In the genomic region with DNA sequence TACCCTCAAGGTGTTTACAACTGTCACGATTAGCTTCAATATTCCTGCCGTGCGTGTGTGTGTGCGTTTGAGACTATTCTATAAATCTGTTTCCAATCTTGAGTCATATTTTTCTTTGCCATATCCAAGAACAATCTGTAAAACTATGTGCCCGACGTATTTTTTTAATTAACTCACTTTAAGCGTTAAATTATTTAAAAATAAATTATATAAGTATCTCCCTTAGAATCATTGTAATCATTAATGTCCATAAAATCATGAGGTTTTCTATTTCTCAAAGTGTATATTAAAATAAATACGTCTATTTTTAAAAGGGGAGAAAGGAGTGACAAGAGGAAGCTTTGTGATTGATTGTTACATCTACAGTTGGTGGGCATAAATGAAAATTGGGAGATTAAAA, we compare ENCODE assay signal across 15 cellular contexts. TPM values are rescaled to one million over a fixed set of nuclear protein-coding genes. Genes with fewer than 3 reads are reported as not detected.
DNase-seq lines count a peak whose midpoint lies in the region; ATAC-seq and TF ChIP-seq lines count a peak whose summit lies in the region.
"Had no signal": no experiment of that assay in that cellular context is flagged by ENCODE, and none has a peak within 500 bp of the region (broad histone marks: within the 10 kb centered on the region; RNA-seq: fewer than 3 reads in every experiment).

No MANE protein-coding gene starts in this region.

- no peak overlapping the region for H3K14ac ChIP-seq in IMR-90 (replicated peaks; ENCODE audit: low read depth, low read length)

- H3K9me3 Mint-ChIP-seq in chondrocyte (ENCODE audit: low read depth) (no peaks in the 10 kb centered on the region), nephron (no peaks in the 10 kb centered on the region)
- H3K9me3 Mint-ChIP-seq: activated T-cell treated with anti-CD3 and anti-CD28 coated beads, Interleukin-2, amount 50 U/mL, for 72 hours; stimulated activated memory B cell treated with anti-CD40 and anti-IgM and Interleukin-4, amounts not matched to agents 10 μg/mL and 1 μg/mL and 100 μg/mL, for 72 hours; T-helper 1 cell treated with Interleukin-12 subunit alpha and Interleukin-12 subunit beta and Interleukin-4 antibody, amounts not matched to agents 30 μg/mL and 1 μg/mL, for 36 hours had no signal

- H4K91ac ChIP-seq in IMR-90 (ENCODE audit: insufficient read depth, low read depth, low read length) = no peak overlapping the region

- no peak overlapping the region for H3K4me3 Mint-ChIP-seq in chondrocyte (ENCODE audit: unreplicated experiment)
- peak overlapping the region; percentile 13 to 99 (median 33) for H3K4me3 Mint-ChIP-seq in nephron
- H3K4me3 Mint-ChIP-seq: activated CD8-positive, alpha-beta T cell treated with anti-CD3 and anti-CD28 coated beads, Interleukin-2, amount 10 ng/mL, durations not matched to agents 7 days and 5 days; stimulated activated memory B cell treated with anti-CD40 and anti-IgM and Interleukin-4, amounts not matched to agents 10 μg/mL and 1 μg/mL and 100 μg/mL, for 72 hours; T-helper 1 cell treated with Interleukin-12 subunit alpha and Interleukin-12 subunit beta and Interleukin-4 antibody, amounts not matched to agents 30 μg/mL and 1 μg/mL, for 36 hours had no signal

- CTCF ChIA-PET in IMR-90 (lab: Yijun Ruan, JAX) = no interaction called here

- no peak for ATAC-seq in IMR-90 (ENCODE audit: low read depth)
- no peak for ATAC-seq in thoracic aorta (ENCODE audit: insufficient number of reproducible peaks, low FRiP score, low read depth)
- no peak for ATAC-seq in GM18907 (IDR thresholded peaks at IDR 0.05; ENCODE audit: unreplicated experiment)
- no peak for ATAC-seq in HG03460 (IDR thresholded peaks at IDR 0.05; ENCODE audit: unreplicated experiment)
- ATAC-seq in GM21390 (IDR thresholded peaks at IDR 0.05; ENCODE audit: unreplicated experiment) = no peak
- ATAC-seq: activated CD8-positive, alpha-beta T cell treated with anti-CD3 and anti-CD28 coated beads, Interleukin-2, amount 10 ng/mL, durations not matched to agents 7 days and 5 days; activated T-cell treated with anti-CD3 and anti-CD28 coated beads, Interleukin-2, amount 50 U/mL, for 72 hours; pancreas; stimulated activated memory B cell treated with anti-CD40 and anti-IgM and Interleukin-4, amounts not matched to agents 10 μg/mL and 1 μg/mL and 100 μg/mL, for 72 hours had no signal

- H3K56ac ChIP-seq in IMR-90 (ENCODE audit: extremely low read depth, insufficient read depth, low read length) = no peak overlapping the region

- H4K8ac ChIP-seq in IMR-90 (ENCODE audit: low read depth in 2 of 2, low read length in 2 of 2) = no peak overlapping the region

- peak overlapping the region; percentile 78 for H2BK5ac ChIP-seq in IMR-90 (ENCODE audit: low read depth, low read length, poor library complexity, severe bottlenecking)

- no peak overlapping the region for H3K27ac ChIP-seq in IMR-90 (ENCODE audit: insufficient read depth, low read length)
- H3K27ac ChIP-seq in thoracic aorta = peak overlapping the region; percentile 80 to 90
- H3K27ac ChIP-seq: pancreas had no signal

- TF ChIP-seq CTCF in IMR-90 (conservative IDR thresholded peaks at IDR 0.05; ENCODE audit: low read depth, low read length) (no peak), chondrocyte (IDR thresholded peaks at IDR 0.05) (no peak), nephron (IDR thresholded peaks at IDR 0.05; ENCODE audit: unreplicated experiment in 3 of 3) (no peak), thoracic aorta (IDR thresholded peaks at IDR 0.05) (no peak)

- H3K9ac ChIP-seq in IMR-90 (ENCODE audit: low read depth, low read length) = no peak overlapping the region

- H2BK120ac ChIP-seq in IMR-90 (ENCODE audit: low read depth, low read length) = no peak overlapping the region

- peaks cover 47% of the 10 kb centered on the region for H3K4me1 Mint-ChIP-seq in chondrocyte (ENCODE audit: low read depth)
- H3K4me1 Mint-ChIP-seq in nephron = peaks cover 37% of the 10 kb centered on the region

- no peak for TF ChIP-seq RAD21 in IMR-90 (IDR thresholded peaks at IDR 0.05; ENCODE audit: low read length)

- no peak overlapping the region for H3K4me2 ChIP-seq in IMR-90 (ENCODE audit: low read depth, low read length)

- no peak overlapping the region for H2BK20ac ChIP-seq in IMR-90 (ENCODE audit: low read depth, low read length)

- H3K27ac Mint-ChIP-seq in chondrocyte (ENCODE audit: unreplicated experiment) (peak overlapping the region; percentile 55), nephron (peak overlapping the region; percentile 19 to 99 (median 91))
- H3K27ac Mint-ChIP-seq: activated CD8-positive, alpha-beta T cell treated with anti-CD3 and anti-CD28 coated beads, Interleukin-2, amount 10 ng/mL, durations not matched to agents 7 days and 5 days; activated T-cell treated with anti-CD3 and anti-CD28 coated beads, Interleukin-2, amount 50 U/mL, for 72 hours; stimulated activated memory B cell treated with anti-CD40 and anti-IgM and Interleukin-4, amounts not matched to agents 10 μg/mL and 1 μg/mL and 100 μg/mL, for 72 hours; T-helper 1 cell treated with Interleukin-12 subunit alpha and Interleukin-12 subunit beta and Interleukin-4 antibody, amounts not matched to agents 30 μg/mL and 1 μg/mL, for 36 hours had no signal

- DNase-seq in IMR-90 (no peak), chondrocyte (ENCODE audit: low spot score) (no peak), thoracic aorta (ENCODE audit: low spot score) (no peak), NCI-H748 (lab: John Stamatoyannopoulos, UW; ENCODE audit: unreplicated experiment) (no peak)
- DNase-seq: activated CD8-positive, alpha-beta T cell treated with anti-CD3 and anti-CD28 coated beads, Interleukin-2, amount 10 ng/mL, durations not matched to agents 7 days and 5 days; activated T-cell treated with anti-CD3 and anti-CD28 coated beads, Interleukin-2, amount 50 U/mL, for 72 hours; cortex of kidney; NCI-H226; pancreas had no signal

- H2AK9ac ChIP-seq in IMR-90 (replicated peaks; ENCODE audit: low read depth, low read length, poor library complexity) = no peak overlapping the region

- no peaks in the 10 kb centered on the region for H3K27me3 Mint-ChIP-seq in chondrocyte (ENCODE audit: low read depth)
- H3K27me3 Mint-ChIP-seq in nephron (ENCODE audit: low read depth) = no peaks in the 10 kb centered on the region
- H3K27me3 Mint-ChIP-seq: stimulated activated memory B cell treated with anti-CD40 and anti-IgM and Interleukin-4, amounts not matched to agents 10 μg/mL and 1 μg/mL and 100 μg/mL, for 72 hours had no signal

- H3K27me3 ChIP-seq in IMR-90 (ENCODE audit: control insufficient read depth, insufficient read depth, low read length) (no peaks in the 10 kb centered on the region), thoracic aorta (replicated peaks; ENCODE audit: insufficient read depth) (no peaks in the 10 kb centered on the region)
- H3K27me3 ChIP-seq: pancreas had no signal

- dilution Hi-C loops in IMR-90 (cut with HindIII; ENCODE audit: low sequenced_read_pairs, unreplicated experiment) = no loop called here

- TF ChIP-seq POLR2A in IMR-90 (IDR thresholded peaks at IDR 0.05; ENCODE audit: low read depth, low read length) = no peak

- 0 out of 2 replicates have a peak, but pooled peaks cover 2% of the 10 kb centered on the region for H3K4me1 ChIP-seq in IMR-90 (ENCODE audit: control insufficient read depth, insufficient read depth, low read length)
- peaks cover 28 to 52% of the 10 kb centered on the region in 2 donors for H3K4me1 ChIP-seq in thoracic aorta (ENCODE audit: control insufficient read depth in 1 of 2, low read depth in 2 of 2)

- no peak overlapping the region for H3K4me3 ChIP-seq in IMR-90 (ENCODE audit: insufficient read depth, low read depth, low read length)
- peak overlapping the region; percentile 74 for H3K4me3 ChIP-seq in thoracic aorta
- H3K4me3 ChIP-seq: pancreas had no signal

- H3K36me3 Mint-ChIP-seq in chondrocyte (ENCODE audit: low read depth) (peaks cover 3% of the 10 kb centered on the region), nephron (ENCODE audit: low read depth) (peaks cover 57% of the 10 kb centered on the region)

- H2AK5ac ChIP-seq in IMR-90 (ENCODE audit: low read depth, low read length) = no peak overlapping the region

- no CpG with 5 or more reads among the region's 8 CpGs for WGBS in IMR-90 (ENCODE audit: extremely low coverage in 2 of 2, insufficient read length in 1 of 2), 2 experiments

- H4K20me1 ChIP-seq in IMR-90 (ENCODE audit: insufficient read depth, low read length) = no peaks in the 10 kb centered on the region

- H3K18ac ChIP-seq in IMR-90 (ENCODE audit: low read depth, low read length) = no peak overlapping the region; the same call in 1 of the 2 replicates

- H3K36me3 ChIP-seq in IMR-90 (ENCODE audit: control insufficient read depth, insufficient read depth, low read length) (no peaks in the 10 kb centered on the region), thoracic aorta (no peaks in the 10 kb centered on the region)
- H3K36me3 ChIP-seq: pancreas had no signal

- H3K23ac ChIP-seq in IMR-90 (ENCODE audit: low read depth, low read length) = no peak overlapping the region

- intact Hi-C loops in IMR-90 (cut with micrococcal nuclease) = loop anchor here (5.0 kb wide), 1 partner anchor 186 kb away; a partner anchor contains a TSS

- peaks cover 3% of the 10 kb centered on the region; the same call in 1 of the 2 replicates for H3K9me1 ChIP-seq in IMR-90 (ENCODE audit: insufficient read depth, low read length)

- no peaks in the 10 kb centered on the region for H3K9me3 ChIP-seq in IMR-90 (ENCODE audit: control insufficient read depth, insufficient read depth, low read length)
- no peaks in the 10 kb centered on the region for H3K9me3 ChIP-seq in thoracic aorta
- H3K9me3 ChIP-seq: pancreas had no signal

- no TSS peak for BruUV-seq in IMR-90 (replicated peaks; lab: Mats Ljungman, UMichigan)

- peaks cover 17 to 18% of the 10 kb centered on the region in 2 experiments; a peak in 3 of 4 replicates for H3K79me1 ChIP-seq in IMR-90 (ENCODE audit: low read depth in 1 of 2, low read length in 2 of 2)

- in situ Hi-C loops in IMR-90 (cut with MboI; ENCODE audit: low sequenced_read_pairs) = loop anchor here (25.0 kb wide), 1 partner anchor 756 kb away; no protein-coding TSS in a partner anchor

- H4K5ac ChIP-seq in IMR-90 (ENCODE audit: low read depth, low read length) = no peak overlapping the region

- no peak overlapping the region for H2BK15ac ChIP-seq in IMR-90 (ENCODE audit: low read depth, low read length)

- POLR2A ChIA-PET in IMR-90 (lab: Charles Lee; ENCODE audit: unreplicated experiment) = no interaction called here

- no peak overlapping the region for H3K4ac ChIP-seq in IMR-90 (ENCODE audit: low read depth, low read length)

- no peak overlapping the region for H2AFZ ChIP-seq in IMR-90 (replicated peaks; ENCODE audit: low read length, poor library complexity)

TF ChIP-seq in IMR-90, 13 proteins besides CTCF, POLR2A, EP300 and RAD21 (continues in another document):
- TF ChIP-seq RCOR1 (IDR thresholded peaks at IDR 0.05; ENCODE audit: insufficient replicate concordance, low read length) (no peak), NFE2L2 (IDR thresholded peaks at IDR 0.05; ENCODE audit: low read depth, low read length) (no peak), SMC3 (IDR thresholded peaks at IDR 0.05; ENCODE audit: low read depth, low read length) (no peak)

RNA-seq across cellular contexts. Expression of a gene that starts 2.9 kb away (rescaled TPM):
- total RNA-seq in IMR-90 (2012; rRNA removed) (17.8 and 18.1 TPM in 2 replicates), chondrocyte (11.0 to 16.6 TPM (median 13.1 TPM) in 3 replicates), thoracic aorta (10 to 100 TPM; 14.1 to 20.0 TPM)
- polyA plus RNA-seq in IMR-90 (2012; rRNA removed) = 11.9 and 12.7 TPM in 2 replicates
- 3.6 and 6.2 TPM in 2 replicates for polyA plus RNA-seq in IMR-90 (2012; cell fraction: cytosol; rRNA removed)
- 5.2 and 30.7 TPM in 2 replicates for polyA plus RNA-seq in IMR-90 (2012; cell fraction: nucleus; rRNA removed; ENCODE audit: low replicate concordance)
